ENCODE assay signal across 25 cellular contexts in the genomic region with DNA sequence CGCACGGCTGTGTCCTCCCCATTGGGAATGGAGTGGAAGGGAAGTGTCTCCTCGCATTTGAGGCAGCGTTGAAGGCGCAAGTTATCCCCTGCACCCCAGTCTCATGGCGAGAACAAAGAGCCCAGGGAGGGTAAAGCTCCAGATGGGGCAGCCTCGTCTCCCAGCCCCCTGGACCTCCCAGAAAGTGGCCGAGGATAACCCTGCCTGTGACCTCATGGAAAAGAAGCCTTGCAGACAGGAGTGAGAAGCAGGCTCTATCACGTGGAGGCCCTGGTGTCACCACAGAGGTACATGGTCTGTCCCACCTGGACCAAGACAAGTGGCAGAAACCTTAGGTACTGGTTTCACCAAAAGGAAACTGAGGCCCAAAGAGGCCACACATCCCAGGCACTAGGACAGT.
DNase-seq lines count a peak whose midpoint lies in the region; ATAC-seq, FAIRE-seq and TF ChIP-seq lines count a peak whose summit lies in the region.
"Had no signal": no experiment of that assay in that cellular context is flagged by ENCODE, and none has a peak within 500 bp of the region (broad histone marks: within the 10 kb centered on the region; RNA-seq: fewer than 3 reads in every experiment).

No MANE protein-coding gene starts in this region.

- in situ Hi-C loops in K562 (cut with MboI) = loop anchor here (25.0 kb wide), 1 partner anchor 526 kb away; a partner anchor contains a TSS

- H3K9me1 ChIP-seq in K562 (ENCODE audit: control insufficient read depth, insufficient read depth, low read length) = no peaks in the 10 kb centered on the region

- DNase-seq in K562 (ENCODE audit: extremely low read depth in 1 of 4, low spot score in 3 of 4) = no peak
- DNase-seq in chondrocyte (ENCODE audit: low spot score) = peak; percentile 43
- peak; percentile 49 for DNase-seq in mesenteric fat pad (ENCODE audit: low spot score)
- DNase-seq in AG08396 (ENCODE audit: low spot score) = no peak
- no peak for DNase-seq in NCI-H2171 treated with DMSO at 0.1 percent for 48 hours (lab: John Stamatoyannopoulos, UW)
- DNase-seq in hippocampal formation (lab: John Stamatoyannopoulos, UW) = no peak
- DNase-seq: 8988T; ACHN; AML-193; CD4-positive, alpha-beta T cell; CD8-positive, alpha-beta T cell; DMS 273 treated with DMSO at 0.1 percent for 48 hours; DMS153; DMS53; DMS79; DND-41; EL; GDM1 had no signal

- WGBS in K562 (ENCODE audit: insufficient coverage, low coverage, missing lambda C conversion rate) = under 1% methylated on average over 9 of the region's 9 CpGs

- FAIRE-seq in K562 (lab: Jason Lieb, UNC) = no peak
- FAIRE-seq: A204.1, GM12878, GM12892, GM18507 had no signal

- intact Hi-C loops in K562 (cut with micrococcal nuclease) = no loop called here

- no peak overlapping the region for H3K27ac Mint-ChIP-seq in chondrocyte (ENCODE audit: unreplicated experiment)
- H3K27ac Mint-ChIP-seq: B cell; CD4-positive, alpha-beta T cell; CD8-positive, alpha-beta T cell had no signal

- H3K79me2 ChIP-seq in K562 (ENCODE audit: control insufficient read depth, insufficient read depth, low read length) = no peaks in the 10 kb centered on the region

- peaks cover 6% of the 10 kb centered on the region for H3K27me3 Mint-ChIP-seq in chondrocyte (ENCODE audit: low read depth)

- H3K27me3 ChIP-seq in K562 (ENCODE audit: control insufficient read depth in 2 of 2, insufficient read depth in 2 of 2, low read length in 2 of 2) = peaks cover 82% of the 10 kb centered on the region in 2 experiments

- H2AFZ ChIP-seq in K562 (ENCODE audit: low read depth, low read length) = no peak overlapping the region

- TF ChIP-seq EP300 in K562 (IDR thresholded peaks at IDR 0.05; ENCODE audit: low read length) = no peak

- H4K20me1 ChIP-seq in K562 (replicated peaks; ENCODE audit: control insufficient read depth, insufficient read depth, low read length) = peaks cover 18% of the 10 kb centered on the region; the same call in 1 of the 2 replicates

- peaks cover 13% of the 10 kb centered on the region for H3K4me1 Mint-ChIP-seq in chondrocyte (ENCODE audit: low read depth)

- H3K4me2 ChIP-seq in K562 (ENCODE audit: insufficient read depth, low read length) = no peak overlapping the region
- H3K4me2 ChIP-seq: BLaER1 treated with 17β-estradiol and CSF1 and Interleukin-3, amounts not matched to agents 10 nM and 100 nM had no signal

- H3K36me3 ChIP-seq in K562 (ENCODE audit: control insufficient read depth, insufficient read depth, low read length) = no peaks in the 10 kb centered on the region
- H3K36me3 ChIP-seq: BLaER1 treated with 17β-estradiol and CSF1 and Interleukin-3, amounts not matched to agents 10 nM and 100 nM had no signal

- TF ChIP-seq POLR2A in K562 (conservative IDR thresholded peaks at IDR 0.05) = no peak

- no TSS peak for BruUV-seq in K562 (replicated peaks; lab: Mats Ljungman, UMichigan)

- no peak for TF ChIP-seq RAD21 in K562 (CRISPR knock-in tag; conservative IDR thresholded peaks at IDR 0.05 in 1 of 2, IDR thresholded peaks at IDR 0.05 in 1 of 2)

- H3K9ac ChIP-seq in K562 (ENCODE audit: insufficient read depth in 1 of 2, low read depth in 2 of 2, low read length in 2 of 2) = no peak overlapping the region
- H3K9ac ChIP-seq: BLaER1 treated with 17β-estradiol and CSF1 and Interleukin-3, amounts not matched to agents 10 nM and 100 nM had no signal

- POLR2A ChIA-PET in K562 (lab: Yijun Ruan, JAX) = interaction anchor here (0.6 to 1.5 kb wide), 2 partner anchors 13 to 540 kb away, joined by 3 to 5 read pairs; no protein-coding TSS in a partner anchor

- H3K9me3 Mint-ChIP-seq in chondrocyte (ENCODE audit: low read depth) = no peaks in the 10 kb centered on the region
- H3K9me3 Mint-ChIP-seq: CD4-positive, alpha-beta T cell; CD8-positive, alpha-beta T cell had no signal

- TF ChIP-seq CTCF in K562 (IDR thresholded peaks at IDR 0.05 in 2 of 3, conservative IDR thresholded peaks at IDR 0.05 in 1 of 3; ENCODE audit: insufficient read depth in 2 of 3, low read depth in 1 of 3, low read length in 3 of 3) (no peak), chondrocyte (IDR thresholded peaks at IDR 0.05) (no peak)

- no peaks in the 10 kb centered on the region for H3K9me3 ChIP-seq in K562 (replicated peaks; ENCODE audit: control insufficient read depth, insufficient read depth, low read depth, low read length)
- H3K9me3 ChIP-seq: BLaER1 treated with 17β-estradiol and CSF1 and Interleukin-3, amounts not matched to agents 10 nM and 100 nM had no signal

- no peak overlapping the region for H3K4me3 Mint-ChIP-seq in chondrocyte (ENCODE audit: unreplicated experiment)
- H3K4me3 Mint-ChIP-seq: B cell; CD4-positive, alpha-beta T cell; CD8-positive, alpha-beta T cell had no signal

- H3K4me1 ChIP-seq in K562 (replicated peaks in 1 of 2; ENCODE audit: control insufficient read depth in 2 of 2, insufficient read depth in 2 of 2, low read length in 2 of 2) = peaks cover 0 to 7% of the 10 kb centered on the region in 2 experiments; a peak in 2 of 5 replicates

- H3K36me3 Mint-ChIP-seq in chondrocyte (ENCODE audit: low read depth) = no peaks in the 10 kb centered on the region
- H3K36me3 Mint-ChIP-seq: CD8-positive, alpha-beta T cell had no signal

- CTCF ChIA-PET in K562 (lab: Yijun Ruan, JAX; ENCODE audit: low intra/inter-chr PET ratio) = no interaction called here

- no peak overlapping the region for H3K27ac ChIP-seq in K562 (ENCODE audit: extremely low read depth, low read depth, low read length)
- H3K27ac ChIP-seq: BLaER1 treated with 17β-estradiol and CSF1 and Interleukin-3, amounts not matched to agents 10 nM and 100 nM; C4-2B had no signal

- no peak overlapping the region for H3K4me3 ChIP-seq in K562
- H3K4me3 ChIP-seq: BLaER1 treated with 17β-estradiol and CSF1 and Interleukin-3, amounts not matched to agents 10 nM and 100 nM; GM12878 had no signal

- ATAC-seq in K562 = no peak
- ATAC-seq: CD8-positive, alpha-beta T cell; GM12878 had no signal

TF ChIP-seq in K562, 482 proteins besides CTCF, POLR2A, EP300 and RAD21:
- TF ChIP-seq KHSRP (IDR thresholded peaks at IDR 0.05) = no peak
- TF ChIP-seq, protein P1, sequence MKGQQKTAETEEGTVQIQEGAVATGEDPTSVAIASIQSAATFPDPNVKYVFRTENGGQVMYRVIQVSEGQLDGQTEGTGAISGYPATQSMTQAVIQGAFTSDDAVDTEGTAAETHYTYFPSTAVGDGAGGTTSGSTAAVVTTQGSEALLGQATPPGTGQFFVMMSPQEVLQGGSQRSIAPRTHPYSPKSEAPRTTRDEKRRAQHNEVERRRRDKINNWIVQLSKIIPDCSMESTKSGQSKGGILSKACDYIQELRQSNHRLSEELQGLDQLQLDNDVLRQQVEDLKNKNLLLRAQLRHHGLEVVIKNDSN (CRISPR knock-in tag; IDR thresholded peaks at IDR 0.05) = peak; percentile 41

Comparison
In these comparisons a context has a peak if more than half of its experiments do, and no peak if none do; other contexts are left out.
1. DNase-seq: peak in chondrocyte (single experiment) and mesenteric fat pad (single experiment); none in K562 (0 of 4), AG08396 (single experiment), NCI-H2171 treated with DMSO at 0.1 percent for 48 hours (single experiment) and hippocampal formation (0 of 2).